In the genomic region with DNA sequence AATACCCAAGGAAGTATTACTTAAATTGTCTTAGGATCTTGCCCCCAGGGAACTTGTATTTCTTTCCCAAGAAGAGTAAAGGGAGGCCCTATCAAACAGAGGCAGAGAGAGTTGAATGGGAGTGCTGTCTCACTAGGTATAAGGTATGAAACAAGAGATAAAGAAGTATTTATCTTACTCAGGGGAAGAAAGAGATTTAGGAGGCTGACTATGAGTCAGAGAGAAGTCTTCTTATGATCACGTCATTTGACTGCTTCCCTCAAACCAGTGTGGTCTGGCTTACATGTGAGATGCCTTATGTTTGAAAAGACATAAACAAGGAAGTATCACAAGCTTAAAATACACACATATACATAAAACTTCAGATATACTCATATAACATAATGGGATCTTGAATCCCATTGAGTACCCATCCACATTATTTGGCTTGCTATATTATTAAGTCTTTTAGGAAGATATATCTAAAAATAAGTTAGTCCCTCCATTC, we compare ENCODE assay signal across 8 cellular contexts. TPM values are rescaled to one million over a fixed set of nuclear protein-coding genes. Genes with fewer than 3 reads are reported as not detected.
A peak's percentile ranks its signal among the peaks of the same experiment; 100 is the strongest.
DNase-seq lines count a peak whose midpoint lies in the region; ATAC-seq and TF ChIP-seq lines count a peak whose summit lies in the region.

No MANE protein-coding gene starts in this region.

- H3K27ac ChIP-seq in 22Rv1: 0 out of 2 replicates have a peak overlapping the region, but pooled peaks have one; percentile 98

- H3K4me3 Mint-ChIP-seq in stimulated activated naive B cell treated with anti-CD40 and anti-IgM and Interleukin-4, amounts not matched to agents 10 μg/mL and 1 μg/mL and 100 μg/mL, for 72 hours: peak overlapping the region in 1 of 2 donors; percentile 41

- H3K9me3 Mint-ChIP-seq in stimulated activated naive B cell treated with anti-CD40 and anti-IgM and Interleukin-4, amounts not matched to agents 10 μg/mL and 1 μg/mL and 100 μg/mL, for 72 hours: peaks cover 0 to 7% of the 10 kb centered on the region in 2 donors

- peaks cover 57 to 83% of the 10 kb centered on the region in 2 donors for H3K4me1 Mint-ChIP-seq in stimulated activated naive B cell treated with anti-CD40 and anti-IgM and Interleukin-4, amounts not matched to agents 10 μg/mL and 1 μg/mL and 100 μg/mL, for 72 hours

- no peaks in the 10 kb centered on the region for H3K27me3 Mint-ChIP-seq in stimulated activated naive B cell treated with anti-CD40 and anti-IgM and Interleukin-4, amounts not matched to agents 10 μg/mL and 1 μg/mL and 100 μg/mL, for 72 hours

- peak; percentile 46 for ATAC-seq in GM18517 (IDR thresholded peaks at IDR 0.05; ENCODE audit: unreplicated experiment)
- peak; percentile 44 for ATAC-seq in HG03060 (IDR thresholded peaks at IDR 0.05; ENCODE audit: low read depth, unreplicated experiment)
- peak; percentile 77 for ATAC-seq in esophagus mucosa
- ATAC-seq in stimulated activated naive B cell treated with anti-CD40 and anti-IgM and Interleukin-4, amounts not matched to agents 10 μg/mL and 1 μg/mL and 100 μg/mL, for 72 hours (replicated peaks): peak; percentile 73 to 76

- H3K27ac Mint-ChIP-seq in stimulated activated naive B cell treated with anti-CD40 and anti-IgM and Interleukin-4, amounts not matched to agents 10 μg/mL and 1 μg/mL and 100 μg/mL, for 72 hours: peak overlapping the region; percentile 88

- DNase-seq in T follicular helper cell (ENCODE audit: low read depth): peak; percentile 46
- no peak for DNase-seq in stimulated activated naive B cell treated with anti-CD40 and anti-IgM and Interleukin-4, amounts not matched to agents 10 μg/mL and 1 μg/mL and 100 μg/mL, for 72 hours
- DNase-seq in NCI-H524 (lab: John Stamatoyannopoulos, UW): no peak
- DNase-seq in SKM-1 (lab: John Stamatoyannopoulos, UW; ENCODE audit: unreplicated experiment): no peak

- peaks cover 46 to 63% of the 10 kb centered on the region in 2 donors for H3K36me3 Mint-ChIP-seq in stimulated activated naive B cell treated with anti-CD40 and anti-IgM and Interleukin-4, amounts not matched to agents 10 μg/mL and 1 μg/mL and 100 μg/mL, for 72 hours

- no peak for TF ChIP-seq CTCF in 22Rv1 (IDR thresholded peaks at IDR 0.05)

RNA-seq across cellular contexts. Expression of a gene that starts 29.6 kb away (rescaled TPM):
- 3.0 TPM for total RNA-seq in esophagus mucosa
